In the genomic region with DNA sequence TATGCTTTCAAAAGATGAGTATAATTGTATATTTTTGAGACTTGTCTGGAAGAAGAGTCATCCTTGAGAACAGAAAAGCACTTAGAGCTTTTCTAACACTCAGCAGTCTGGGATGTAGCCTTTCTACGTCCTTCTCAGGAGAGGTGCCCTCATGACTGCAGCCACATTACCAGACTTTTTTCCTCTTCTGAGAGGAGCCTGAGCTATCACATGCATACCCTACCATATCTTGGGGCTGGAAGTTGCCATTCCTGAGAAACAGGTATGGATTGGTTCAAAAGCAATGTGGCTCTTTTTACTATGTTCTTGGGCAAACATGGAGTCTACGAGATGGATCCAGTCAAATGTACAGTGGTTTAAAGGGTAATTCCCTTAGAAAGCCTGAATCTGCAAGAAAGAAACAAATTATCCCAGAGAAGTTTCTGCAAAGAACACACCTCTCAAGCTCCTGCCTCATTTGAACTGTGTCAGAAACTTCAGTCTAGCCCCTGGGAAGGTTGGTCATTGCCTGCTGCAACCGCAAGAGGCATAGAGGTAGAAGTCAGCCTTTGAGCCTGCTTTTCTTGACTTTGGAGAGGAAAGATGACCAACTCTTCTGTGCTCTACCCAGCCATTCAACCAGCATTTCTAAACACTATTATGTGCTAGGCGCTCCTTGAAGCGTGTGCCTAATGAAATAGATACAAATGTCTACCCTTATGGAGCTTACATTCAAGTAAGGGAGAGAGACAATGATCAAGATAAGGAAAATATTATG, we compare ENCODE assay signal across 26 cellular contexts.
"Had no signal": no experiment of that assay in that cellular context is flagged by ENCODE, and none has a peak within 500 bp of the region (broad histone marks: within the 10 kb centered on the region; RNA-seq: fewer than 3 reads in every experiment).

No MANE protein-coding gene starts in this region.

- DNase-seq: naive thymus-derived CD8-positive, alpha-beta T cell; nephron progenitor cell; occipital lobe; ovary; posterior cingulate gyrus; psoas muscle; right cardiac atrium; right lobe of liver; sigmoid colon; small intestine; stimulated activated CD4-positive, alpha-beta T cell treated with anti-CD3 and anti-CD28 coated beads, Interleukin-15, amount 100 ng/mL, for 24 hours; stimulated activated CD4-positive, alpha-beta T cell treated with anti-CD3 and anti-CD28 coated beads, Interleukin-2, amount 100 ng/mL, for 24 hours; stimulated activated CD4-positive, alpha-beta T cell treated with anti-CD3 and anti-CD28 coated beads, Interleukin-2, amount 100 ng/mL, for 48 hours; stimulated activated CD4-positive, alpha-beta T cell treated with anti-CD3 and anti-CD28 coated beads, Interleukin-4, amount 100 ng/mL, for 24 hours; stimulated activated naive B cell treated with anti-CD40 and anti-IgM and Interleukin-4, amounts not matched to agents 10 μg/mL and 1 μg/mL and 100 μg/mL, for 72 hours; stimulated activated naive CD4-positive, alpha-beta T cell treated with Interleukin-2 at 50 U/mL for 16 hours; stomach; thyroid gland; upper lobe of right lung had no signal

- H3K4me3 ChIP-seq: neural progenitor cell, ovary, psoas muscle, right lobe of liver, sigmoid colon, stomach, thoracic aorta, thyroid gland, tibial nerve, upper lobe of right lung, vagina had no signal

- H3K27me3 ChIP-seq: neural progenitor cell, ovary, right lobe of liver, sigmoid colon, stomach, thyroid gland, tibial nerve, upper lobe of right lung, vagina had no signal

- ATAC-seq: naive thymus-derived CD8-positive, alpha-beta T cell; natural killer cell treated with Interleukin-12 subunit alpha and Interleukin-12 subunit beta and Interleukin-15 and Interleukin-18, amount 100 ng/mL, for 72 hours; psoas muscle; right cardiac atrium; right lobe of liver; stimulated activated effector memory CD8-positive, alpha-beta T cell treated with anti-CD3 and anti-CD28 coated beads, Interleukin-12 subunit alpha, Interleukin-12 subunit beta, amount 100 ng/mL, for 72 hours; stimulated activated naive B cell treated with anti-CD40 and anti-IgM and Interleukin-4, amounts not matched to agents 10 μg/mL and 1 μg/mL and 100 μg/mL, for 72 hours; upper lobe of right lung had no signal

- H3K9me3 ChIP-seq: ovary, psoas muscle, right lobe of liver, sigmoid colon, stomach, thoracic aorta, thyroid gland, tibial nerve, upper lobe of right lung, vagina had no signal

- H3K4me2 ChIP-seq: neural progenitor cell had no signal

- H3K9ac ChIP-seq: neural progenitor cell, parathyroid adenoma had no signal

- H3K4me1 ChIP-seq: neural progenitor cell, parathyroid adenoma, psoas muscle, right lobe of liver, sigmoid colon, stomach, thyroid gland, vagina had no signal

- H2AFZ ChIP-seq: neural progenitor cell, parathyroid adenoma had no signal

- H3K36me3 ChIP-seq: neural progenitor cell, ovary, right lobe of liver, sigmoid colon, stomach, thoracic aorta, thyroid gland, tibial nerve, upper lobe of right lung, vagina had no signal

- H3K27ac ChIP-seq: neural progenitor cell, ovary, parathyroid adenoma, psoas muscle, right lobe of liver, sigmoid colon, stomach, thoracic aorta, thyroid gland, tibial nerve, upper lobe of right lung, vagina had no signal

- H3K79me2 ChIP-seq: parathyroid adenoma had no signal
